ENCODE assay signal across 1 cellular context in genomic region chr2:241680827-241681599, GRCh38.
TF ChIP-seq lines count a peak whose summit lies in the region.

No MANE protein-coding gene starts in this region.

TF ChIP-seq in GM23338, 12 proteins besides CTCF, POLR2A, EP300 and RAD21 (continued from another document):
- TF ChIP-seq REST (IDR thresholded peaks at IDR 0.05; ENCODE audit: unreplicated experiment) (no peak), EZH2 (IDR thresholded peaks at IDR 0.05; ENCODE audit: low read depth, unreplicated experiment) (no peak), NANOG (IDR thresholded peaks at IDR 0.05; ENCODE audit: borderline replicate concordance) (no peak), CREB1 (CRISPR knock-in tag; IDR thresholded peaks at IDR 0.05; ENCODE audit: low read depth) (no peak), ZNF114 (CRISPR knock-in tag; IDR thresholded peaks at IDR 0.05) (no peak), STAT1 (IDR thresholded peaks at IDR 0.05; ENCODE audit: unreplicated experiment) (no peak), EZH2phosphoT487 (IDR thresholded peaks at IDR 0.05; ENCODE audit: unreplicated experiment) (no peak), ZNF331 (CRISPR knock-in tag; IDR thresholded peaks at IDR 0.05; ENCODE audit: low read depth) (no peak), POLR2AphosphoS5 (IDR thresholded peaks at IDR 0.05; ENCODE audit: low read depth) (no peak)
- TF ChIP-seq, protein P1, sequence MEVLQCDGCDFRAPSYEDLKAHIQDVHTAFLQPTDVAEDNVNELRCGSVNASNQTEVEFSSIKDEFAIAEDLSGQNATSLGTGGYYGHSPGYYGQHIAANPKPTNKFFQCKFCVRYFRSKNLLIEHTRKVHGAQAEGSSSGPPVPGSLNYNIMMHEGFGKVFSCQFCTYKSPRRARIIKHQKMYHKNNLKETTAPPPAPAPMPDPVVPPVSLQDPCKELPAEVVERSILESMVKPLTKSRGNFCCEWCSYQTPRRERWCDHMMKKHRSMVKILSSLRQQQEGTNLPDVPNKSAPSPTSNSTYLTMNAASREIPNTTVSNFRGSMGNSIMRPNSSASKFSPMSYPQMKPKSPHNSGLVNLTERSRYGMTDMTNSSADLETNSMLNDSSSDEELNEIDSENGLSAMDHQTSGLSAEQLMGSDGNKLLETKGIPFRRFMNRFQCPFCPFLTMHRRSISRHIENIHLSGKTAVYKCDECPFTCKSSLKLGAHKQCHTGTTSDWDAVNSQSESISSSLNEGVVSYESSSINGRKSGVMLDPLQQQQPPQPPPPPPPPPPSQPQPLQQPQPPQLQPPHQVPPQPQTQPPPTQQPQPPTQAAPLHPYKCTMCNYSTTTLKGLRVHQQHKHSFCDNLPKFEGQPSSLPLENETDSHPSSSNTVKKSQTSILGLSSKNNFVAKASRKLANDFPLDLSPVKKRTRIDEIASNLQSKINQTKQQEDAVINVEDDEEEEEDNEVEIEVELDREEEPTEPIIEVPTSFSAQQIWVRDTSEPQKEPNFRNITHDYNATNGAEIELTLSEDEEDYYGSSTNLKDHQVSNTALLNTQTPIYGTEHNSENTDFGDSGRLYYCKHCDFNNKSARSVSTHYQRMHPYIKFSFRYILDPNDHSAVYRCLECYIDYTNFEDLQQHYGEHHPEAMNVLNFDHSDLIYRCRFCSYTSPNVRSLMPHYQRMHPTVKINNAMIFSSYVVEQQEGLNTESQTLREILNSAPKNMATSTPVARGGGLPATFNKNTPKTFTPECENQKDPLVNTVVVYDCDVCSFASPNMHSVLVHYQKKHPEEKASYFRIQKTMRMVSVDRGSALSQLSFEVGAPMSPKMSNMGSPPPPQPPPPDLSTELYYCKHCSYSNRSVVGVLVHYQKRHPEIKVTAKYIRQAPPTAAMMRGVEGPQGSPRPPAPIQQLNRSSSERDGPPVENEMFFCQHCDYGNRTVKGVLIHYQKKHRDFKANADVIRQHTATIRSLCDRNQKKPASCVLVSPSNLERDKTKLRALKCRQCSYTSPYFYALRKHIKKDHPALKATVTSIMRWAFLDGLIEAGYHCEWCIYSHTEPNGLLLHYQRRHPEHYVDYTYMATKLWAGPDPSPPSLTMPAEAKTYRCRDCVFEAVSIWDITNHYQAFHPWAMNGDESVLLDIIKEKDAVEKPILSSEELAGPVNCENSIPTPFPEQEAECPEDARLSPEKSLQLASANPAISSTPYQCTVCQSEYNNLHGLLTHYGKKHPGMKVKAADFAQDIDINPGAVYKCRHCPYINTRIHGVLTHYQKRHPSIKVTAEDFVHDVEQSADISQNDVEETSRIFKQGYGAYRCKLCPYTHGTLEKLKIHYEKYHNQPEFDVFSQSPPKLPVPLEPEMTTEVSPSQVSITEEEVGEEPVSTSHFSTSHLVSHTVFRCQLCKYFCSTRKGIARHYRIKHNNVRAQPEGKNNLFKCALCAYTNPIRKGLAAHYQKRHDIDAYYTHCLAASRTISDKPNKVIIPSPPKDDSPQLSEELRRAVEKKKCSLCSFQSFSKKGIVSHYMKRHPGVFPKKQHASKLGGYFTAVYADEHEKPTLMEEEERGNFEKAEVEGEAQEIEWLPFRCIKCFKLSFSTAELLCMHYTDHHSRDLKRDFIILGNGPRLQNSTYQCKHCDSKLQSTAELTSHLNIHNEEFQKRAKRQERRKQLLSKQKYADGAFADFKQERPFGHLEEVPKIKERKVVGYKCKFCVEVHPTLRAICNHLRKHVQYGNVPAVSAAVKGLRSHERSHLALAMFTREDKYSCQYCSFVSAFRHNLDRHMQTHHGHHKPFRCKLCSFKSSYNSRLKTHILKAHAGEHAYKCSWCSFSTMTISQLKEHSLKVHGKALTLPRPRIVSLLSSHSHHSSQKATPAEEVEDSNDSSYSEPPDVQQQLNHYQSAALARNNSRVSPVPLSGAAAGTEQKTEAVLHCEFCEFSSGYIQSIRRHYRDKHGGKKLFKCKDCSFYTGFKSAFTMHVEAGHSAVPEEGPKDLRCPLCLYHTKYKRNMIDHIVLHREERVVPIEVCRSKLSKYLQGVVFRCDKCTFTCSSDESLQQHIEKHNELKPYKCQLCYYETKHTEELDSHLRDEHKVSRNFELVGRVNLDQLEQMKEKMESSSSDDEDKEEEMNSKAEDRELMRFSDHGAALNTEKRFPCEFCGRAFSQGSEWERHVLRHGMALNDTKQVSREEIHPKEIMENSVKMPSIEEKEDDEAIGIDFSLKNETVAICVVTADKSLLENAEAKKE (CRISPR knock-in tag; IDR thresholded peaks at IDR 0.05): no peak
